Comparison of ENCODE assay signal across 9 cellular contexts in the genomic region with DNA sequence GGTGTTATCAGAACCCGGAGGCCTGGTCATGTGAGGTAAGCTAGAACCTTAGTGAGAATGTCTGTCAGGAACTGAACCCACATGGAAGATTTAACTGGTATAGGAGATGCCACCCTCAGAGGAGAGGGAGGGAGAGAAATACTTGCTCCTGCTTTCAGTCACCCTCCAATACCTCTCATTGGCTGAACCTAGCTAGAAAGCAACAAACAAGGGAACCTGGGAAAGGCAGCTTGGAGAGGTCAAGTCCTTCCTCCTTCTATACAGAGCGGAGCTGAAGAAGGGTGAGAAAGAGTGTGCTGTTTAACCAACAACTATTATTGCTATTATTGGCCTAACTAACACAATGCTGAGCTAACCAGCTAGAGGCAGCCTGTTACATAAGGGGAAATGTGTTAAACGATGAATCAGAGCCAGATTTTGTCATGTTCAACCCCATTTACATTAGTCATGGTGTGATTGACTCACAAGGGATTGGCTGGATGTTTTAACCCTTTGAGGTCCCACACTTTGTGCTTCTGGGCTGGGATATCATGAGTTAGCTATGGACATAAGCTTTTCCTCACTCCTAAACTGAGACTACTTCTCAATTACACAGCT.
DNase-seq lines count a peak whose midpoint lies in the region; ATAC-seq, FAIRE-seq and TF ChIP-seq lines count a peak whose summit lies in the region.
"Had no signal": no experiment of that assay in that cellular context is flagged by ENCODE, and none has a peak within 500 bp of the region (broad histone marks: within the 10 kb centered on the region; RNA-seq: fewer than 3 reads in every experiment).

No MANE protein-coding gene starts in this region.

- H3K36me3 Mint-ChIP-seq in astrocyte (ENCODE audit: low read depth, unreplicated experiment): no peaks in the 10 kb centered on the region

- H3K79me2 ChIP-seq in astrocyte (ENCODE audit: insufficient read depth, low read length) (no peaks in the 10 kb centered on the region), keratinocyte (ENCODE audit: control insufficient read depth, insufficient read depth, low read length) (no peaks in the 10 kb centered on the region)
- H3K79me2 ChIP-seq: parathyroid adenoma had no signal

- H3K4me1 ChIP-seq in astrocyte (ENCODE audit: insufficient read depth, low read length): peaks cover 7% of the 10 kb centered on the region
- peaks cover 24% of the 10 kb centered on the region for H3K4me1 ChIP-seq in keratinocyte (ENCODE audit: control insufficient read depth, extremely low read depth, insufficient read depth, low read length)
- H3K4me1 ChIP-seq in testis: no peaks in the 10 kb centered on the region
- H3K4me1 ChIP-seq: parathyroid adenoma had no signal

- TF ChIP-seq POLR2A in testis (IDR thresholded peaks at IDR 0.05): no peak

- H3K27me3 Mint-ChIP-seq in astrocyte (ENCODE audit: low read depth, unreplicated experiment): no peaks in the 10 kb centered on the region

- no peak overlapping the region for H3K4me3 Mint-ChIP-seq in astrocyte (ENCODE audit: unreplicated experiment)

- intact Hi-C loops in testis (cut with DNase I; ENCODE audit: low total_unique reads): no loop called here

- H3K4me3 ChIP-seq in astrocyte (ENCODE audit: insufficient read depth, low read depth, low read length) (no peak overlapping the region), keratinocyte (ENCODE audit: control insufficient read depth in 2 of 3, extremely low read depth in 1 of 3, insufficient read depth in 2 of 3, low read depth in 1 of 3, low read length in 3 of 3) (no peak overlapping the region), testis (no peak overlapping the region)

- H3K4me1 Mint-ChIP-seq in astrocyte (ENCODE audit: low read depth, unreplicated experiment): peaks cover 18% of the 10 kb centered on the region

- H3K36me3 ChIP-seq in astrocyte (ENCODE audit: insufficient read depth, low read length): no peaks in the 10 kb centered on the region
- H3K36me3 ChIP-seq in keratinocyte (ENCODE audit: control insufficient read depth in 2 of 2, extremely low read depth in 1 of 2, insufficient read depth in 2 of 2, low read length in 2 of 2): no peaks in the 10 kb centered on the region
- no peaks in the 10 kb centered on the region for H3K36me3 ChIP-seq in testis (ENCODE audit: low read depth, missing control alignments)

- H3K4me2 ChIP-seq in astrocyte (ENCODE audit: low read length): peak overlapping the region; percentile 55
- H3K4me2 ChIP-seq in keratinocyte (ENCODE audit: control insufficient read depth, extremely low read depth, insufficient read depth, low read depth, low read length): peak overlapping the region; percentile 31

- H3K9ac ChIP-seq in astrocyte (ENCODE audit: low read length) (no peak overlapping the region), keratinocyte (ENCODE audit: control insufficient read depth, extremely low read depth, insufficient read depth, low read length) (peak overlapping the region; percentile 24)
- H3K9ac ChIP-seq: parathyroid adenoma had no signal

- peak overlapping the region; percentile 77 for H3K27ac Mint-ChIP-seq in astrocyte (ENCODE audit: unreplicated experiment)

- DNase-seq in AG09319 (ENCODE audit: extremely low read depth, low read depth) (peak; percentile 5), HT-29 (ENCODE audit: low spot score) (peak; percentile 32), astrocyte (ENCODE audit: low read depth) (peak; percentile 84), keratinocyte (ENCODE audit: low read depth, low spot score) (peak; percentile 63), testis (no peak), putamen (ENCODE audit: low spot score) (no peak)
- no peak for DNase-seq in stimulated activated naive CD4-positive, alpha-beta T cell (lab: John Stamatoyannopoulos, UW)

- TF ChIP-seq CTCF in AG09319 (IDR thresholded peaks at IDR 0.05; ENCODE audit: low read depth, low read length) (no peak), astrocyte (IDR thresholded peaks at IDR 0.05; ENCODE audit: insufficient read depth, low read depth, low read length) (no peak), keratinocyte (optimal IDR thresholded peaks at IDR 0.05 in 1 of 3, IDR thresholded peaks at IDR 0.05 in 1 of 3, conservative IDR thresholded peaks at IDR 0.05 in 1 of 3; ENCODE audit: extremely low read depth in 1 of 3, insufficient read depth in 2 of 3, low read length in 3 of 3) (no peak), testis (IDR thresholded peaks at IDR 0.05) (no peak)

- no peaks in the 10 kb centered on the region for H3K9me3 ChIP-seq in astrocyte (ENCODE audit: insufficient read depth, low read depth, low read length)
- no peaks in the 10 kb centered on the region for H3K9me3 ChIP-seq in keratinocyte (ENCODE audit: control insufficient read depth, low read depth, low read length)
- H3K9me3 ChIP-seq in testis: no peaks in the 10 kb centered on the region

- H3K9me3 Mint-ChIP-seq in astrocyte (ENCODE audit: unreplicated experiment): peaks cover 2% of the 10 kb centered on the region

- H3K27ac ChIP-seq in astrocyte (ENCODE audit: low read depth, low read length) (peak overlapping the region; percentile 51), keratinocyte (ENCODE audit: control insufficient read depth, insufficient read depth, low read length) (peak overlapping the region; percentile 79), testis (no peak overlapping the region)
- H3K27ac ChIP-seq: parathyroid adenoma had no signal

- WGBS in testis, 2 donors: 73 to 76% methylated on average over 3 of the region's 3 CpGs

- H2AFZ ChIP-seq in astrocyte (ENCODE audit: low read depth, low read length) (peak overlapping the region; percentile 34), keratinocyte (ENCODE audit: control insufficient read depth, low read length) (peak overlapping the region; percentile 48)
- H2AFZ ChIP-seq: parathyroid adenoma had no signal

- FAIRE-seq in astrocyte (lab: Jason Lieb, UNC) (peak; percentile 100), keratinocyte (lab: Jason Lieb, UNC) (peak; percentile 92)

- H4K20me1 ChIP-seq in astrocyte (ENCODE audit: insufficient read depth, low read length) (no peaks in the 10 kb centered on the region), keratinocyte (ENCODE audit: control insufficient read depth, extremely low read depth, insufficient read depth, low read length) (no peaks in the 10 kb centered on the region)

- no peak for ATAC-seq in HG02884 (IDR thresholded peaks at IDR 0.05; ENCODE audit: unreplicated experiment)

- dilution Hi-C loops in keratinocyte (cut with MboI; ENCODE audit: extremely low pct_ligation_motif_present, low sequenced_read_pairs): no loop called here

- H3K27me3 ChIP-seq in astrocyte (ENCODE audit: insufficient read depth, low read length) (no peaks in the 10 kb centered on the region), keratinocyte (ENCODE audit: control insufficient read depth, extremely low read depth, insufficient read depth, low read length) (no peaks in the 10 kb centered on the region), testis (no peaks in the 10 kb centered on the region)

- no peaks in the 10 kb centered on the region for H3K9me1 ChIP-seq in keratinocyte (ENCODE audit: control insufficient read depth, extremely low read depth, insufficient read depth, low read length)

Comparison
In these comparisons a context has a peak if more than half of its experiments do, and no peak if none do; other contexts are left out.
1. DNase-seq: peak in AG09319 (single experiment), HT-29 (single experiment), astrocyte (single experiment) and keratinocyte (single experiment); none in testis (single experiment), putamen (single experiment) and stimulated activated naive CD4-positive, alpha-beta T cell (0 of 6).
2. H3K27ac ChIP-seq: peak in astrocyte (single experiment) and keratinocyte (single experiment); none in testis (0 of 2).